In genomic region chr11:121463689-121464335, GRCh38 we compare ENCODE assay signal across 9 cellular contexts. TPM values are rescaled to one million over a fixed set of nuclear protein-coding genes. Genes with fewer than 3 reads are reported as not detected.
A peak's percentile ranks its signal among the peaks of the same experiment; 100 is the strongest.
DNase-seq lines count a peak whose midpoint lies in the region; ATAC-seq and TF ChIP-seq lines count a peak whose summit lies in the region.
"Had no signal": no experiment of that assay in that cellular context is flagged by ENCODE, and none has a peak within 500 bp of the region (broad histone marks: within the 10 kb centered on the region; RNA-seq: fewer than 3 reads in every experiment).

No MANE protein-coding gene starts in this region.

- no peak overlapping the region for H3K9ac ChIP-seq in SK-N-SH
- H3K9ac ChIP-seq in MM.1S (ENCODE audit: low read length) = no peak overlapping the region

- H4K20me1 ChIP-seq in SK-N-SH (ENCODE audit: insufficient read depth) (no peaks in the 10 kb centered on the region), OCI-LY7 (ENCODE audit: insufficient read depth, low read length) (peaks cover 60% of the 10 kb centered on the region), MM.1S (ENCODE audit: insufficient read depth, low read length) (no peaks in the 10 kb centered on the region)

- H3F3A ChIP-seq in SK-N-SH (replicated peaks; ENCODE audit: insufficient read depth) (peaks cover 19% of the 10 kb centered on the region), MM.1S (ENCODE audit: insufficient read depth, low read length) (no peaks in the 10 kb centered on the region)

- TF ChIP-seq EP300 in SK-N-SH (IDR thresholded peaks at IDR 0.05; ENCODE audit: borderline replicate concordance in 1 of 2, low read depth in 1 of 2, low read length in 1 of 2) = no peak

- peak overlapping the region; percentile 97 to 99 for H3K27ac Mint-ChIP-seq in stimulated activated naive CD8-positive, alpha-beta T cell treated with anti-CD3 and anti-CD28 coated beads, Interleukin-15, amount 100 ng/mL, for 72 hours

- H3K4me1 ChIP-seq in SK-N-SH (ENCODE audit: control insufficient read depth in 1 of 2, insufficient read depth in 2 of 2, low read depth in 1 of 2, low read length in 1 of 2) = peaks cover 35 to 42% of the 10 kb centered on the region in 2 experiments
- H3K4me1 ChIP-seq in OCI-LY7 (ENCODE audit: insufficient read depth, low read length, poor library complexity, severe bottlenecking) = peaks cover 100% of the 10 kb centered on the region
- no peaks in the 10 kb centered on the region for H3K4me1 ChIP-seq in MM.1S (ENCODE audit: low read length)

- intact Hi-C loops in OCI-LY7 (cut with micrococcal nuclease; ENCODE audit: unreplicated experiment) (no loop called here), dorsolateral prefrontal cortex (cut with DNase I) (no loop called here)

- peak overlapping the region; percentile 80 to 85 for H3K4me3 Mint-ChIP-seq in stimulated activated naive CD8-positive, alpha-beta T cell treated with anti-CD3 and anti-CD28 coated beads, Interleukin-15, amount 100 ng/mL, for 72 hours

- H2AFZ ChIP-seq in SK-N-SH (ENCODE audit: low read depth) = no peak overlapping the region
- no peak overlapping the region for H2AFZ ChIP-seq in OCI-LY7 (ENCODE audit: low read length)
- H2AFZ ChIP-seq in MM.1S (ENCODE audit: low read length) = no peak overlapping the region

- peaks cover 100% of the 10 kb centered on the region for H3K4me1 Mint-ChIP-seq in stimulated activated naive CD8-positive, alpha-beta T cell treated with anti-CD3 and anti-CD28 coated beads, Interleukin-15, amount 100 ng/mL, for 72 hours

- DNase-seq in SK-N-SH (no peak), OCI-LY7 (ENCODE audit: low spot score) (no peak), dorsolateral prefrontal cortex (no peak), MM.1S (no peak)
- no peak for DNase-seq in stimulated activated naive CD8-positive, alpha-beta T cell treated with anti-CD3 and anti-CD28 coated beads, Interleukin-15, amount 100 ng/mL, for 72 hours
- DNase-seq in effector CD4-positive, alpha-beta T cell = no peak
- DNase-seq in activated CD8-positive, alpha-beta memory T cell treated with anti-CD3 and anti-CD28 coated beads, Interleukin-2, amount 50 U/mL, for 4 hours = no peak

- no peak for TF ChIP-seq CTCF in SK-N-SH (IDR thresholded peaks at IDR 0.05)
- TF ChIP-seq CTCF in OCI-LY7 (conservative IDR thresholded peaks at IDR 0.05; ENCODE audit: low read length) = no peak
- no peak for TF ChIP-seq CTCF in dorsolateral prefrontal cortex (IDR thresholded peaks at IDR 0.05 in 54 of 56, conservative IDR thresholded peaks at IDR 0.05 in 2 of 56; ENCODE audit: low read depth in 1 of 56, partially characterized antibody in 56 of 56)
- TF ChIP-seq CTCF in MM.1S (IDR thresholded peaks at IDR 0.05; ENCODE audit: low read length) = no peak

- H3K36me3 ChIP-seq in SK-N-SH (replicated peaks in 1 of 2; ENCODE audit: control insufficient read depth in 1 of 2, insufficient read depth in 2 of 2, low read length in 1 of 2) (no peaks in the 10 kb centered on the region), OCI-LY7 (ENCODE audit: insufficient read depth, low read length) (peaks cover 94% of the 10 kb centered on the region), MM.1S (replicated peaks; ENCODE audit: insufficient read depth, low read length) (no peaks in the 10 kb centered on the region)

- 97% methylated on average over 6 of the region's 6 CpGs for WGBS in SK-N-SH (ENCODE audit: low lambda C conversion rate)

- H3K27me3 ChIP-seq in SK-N-SH (ENCODE audit: insufficient read depth) = no peaks in the 10 kb centered on the region
- no peaks in the 10 kb centered on the region for H3K27me3 ChIP-seq in dorsolateral prefrontal cortex
- H3K27me3 ChIP-seq in MM.1S (replicated peaks; ENCODE audit: insufficient read depth, low read length) = no peaks in the 10 kb centered on the region

- no peak for TF ChIP-seq RAD21 in SK-N-SH (IDR thresholded peaks at IDR 0.05; ENCODE audit: low read length)

- H3K9me2 ChIP-seq in SK-N-SH = no peaks in the 10 kb centered on the region
- H3K9me2 ChIP-seq in OCI-LY7 (ENCODE audit: insufficient read depth, low read length) = no peaks in the 10 kb centered on the region
- no peaks in the 10 kb centered on the region for H3K9me2 ChIP-seq in MM.1S (replicated peaks; ENCODE audit: insufficient read depth, low read length)

- no peaks in the 10 kb centered on the region for H3K9me3 ChIP-seq in SK-N-SH
- no peaks in the 10 kb centered on the region for H3K9me3 ChIP-seq in OCI-LY7 (ENCODE audit: low read length)
- no peaks in the 10 kb centered on the region for H3K9me3 ChIP-seq in MM.1S (replicated peaks; ENCODE audit: insufficient read depth, low read length)

- H3K27me3 Mint-ChIP-seq in stimulated activated naive CD8-positive, alpha-beta T cell treated with anti-CD3 and anti-CD28 coated beads, Interleukin-15, amount 100 ng/mL, for 72 hours = no peaks in the 10 kb centered on the region

- no TSS peak for BruUV-seq in OCI-LY7 (replicated peaks; lab: Mats Ljungman, UMichigan)

- H3K4me3 ChIP-seq in SK-N-SH (ENCODE audit: low read depth in 2 of 2, low read length in 1 of 2) = no peak overlapping the region
- H3K4me3 ChIP-seq in OCI-LY7 (ENCODE audit: low read depth, low read length, poor library complexity, severe bottlenecking) = peak overlapping the region; percentile 30
- peak overlapping the region in 6 of 59 donors; percentile 2 to 21 (median 12) for H3K4me3 ChIP-seq in dorsolateral prefrontal cortex
- H3K4me3 ChIP-seq in MM.1S (ENCODE audit: low read length) = no peak overlapping the region

- H3K79me2 ChIP-seq in SK-N-SH (ENCODE audit: insufficient read depth) = no peaks in the 10 kb centered on the region
- H3K79me2 ChIP-seq in OCI-LY7 (ENCODE audit: insufficient read depth, low read depth, low read length) = peaks cover 100% of the 10 kb centered on the region
- H3K79me2 ChIP-seq in MM.1S (ENCODE audit: low read length) = no peaks in the 10 kb centered on the region

- POLR2A ChIA-PET in SK-N-SH (lab: Yijun Ruan, JAX) (no interaction called here), OCI-LY7 (lab: Charles Lee) (interaction anchor here (0.7 to 3.0 kb wide), 6 partner anchors 11 to 127 kb away, joined by 3 to 10 read pairs (median 4); no protein-coding TSS in a partner anchor)

- H3K27ac ChIP-seq in SK-N-SH (ENCODE audit: low read depth in 2 of 2, low read length in 1 of 2) = peak overlapping the region; percentile 34 to 74; a peak in 2 of 4 replicates
- peak overlapping the region; percentile 70 for H3K27ac ChIP-seq in OCI-LY7 (ENCODE audit: low read depth, low read length, poor library complexity, severe bottlenecking)
- H3K27ac ChIP-seq in dorsolateral prefrontal cortex = peak overlapping the region in 57 of 59 donors; percentile 44 to 95 (median 84)
- no peak overlapping the region for H3K27ac ChIP-seq in MM.1S (ENCODE audit: low read length)
- H3K27ac ChIP-seq: 22Rv1 had no signal

- no peak overlapping the region for H3K4me2 ChIP-seq in SK-N-SH
- H3K4me2 ChIP-seq in OCI-LY7 (ENCODE audit: low read length) = peak overlapping the region; percentile 77
- H3K4me2 ChIP-seq in MM.1S (ENCODE audit: low read depth, low read length) = no peak overlapping the region

- no peaks in the 10 kb centered on the region for H3K9me3 Mint-ChIP-seq in stimulated activated naive CD8-positive, alpha-beta T cell treated with anti-CD3 and anti-CD28 coated beads, Interleukin-15, amount 100 ng/mL, for 72 hours

- no peak for ATAC-seq in SK-N-SH treated with all-trans-retinoic acid at 6 μM for 48 hours
- ATAC-seq in stimulated activated naive CD8-positive, alpha-beta T cell treated with anti-CD3 and anti-CD28 coated beads, Interleukin-15, amount 100 ng/mL, for 72 hours = no peak

- CTCF ChIA-PET in SK-N-SH (lab: Yijun Ruan, JAX) (interaction anchor here (0.7 to 5.0 kb wide), 4 partner anchors 12 to 128 kb away, joined by 3 to 29 read pairs (median 5); partner anchors contain the start of genes SORL1 and SORL1-AS1), OCI-LY7 (lab: Charles Lee; ENCODE audit: unreplicated experiment) (no interaction called here)

TF ChIP-seq in SK-N-SH, 30 proteins besides CTCF, POLR2A, EP300 and RAD21 (continues in another document):
- TF ChIP-seq, protein P1, sequence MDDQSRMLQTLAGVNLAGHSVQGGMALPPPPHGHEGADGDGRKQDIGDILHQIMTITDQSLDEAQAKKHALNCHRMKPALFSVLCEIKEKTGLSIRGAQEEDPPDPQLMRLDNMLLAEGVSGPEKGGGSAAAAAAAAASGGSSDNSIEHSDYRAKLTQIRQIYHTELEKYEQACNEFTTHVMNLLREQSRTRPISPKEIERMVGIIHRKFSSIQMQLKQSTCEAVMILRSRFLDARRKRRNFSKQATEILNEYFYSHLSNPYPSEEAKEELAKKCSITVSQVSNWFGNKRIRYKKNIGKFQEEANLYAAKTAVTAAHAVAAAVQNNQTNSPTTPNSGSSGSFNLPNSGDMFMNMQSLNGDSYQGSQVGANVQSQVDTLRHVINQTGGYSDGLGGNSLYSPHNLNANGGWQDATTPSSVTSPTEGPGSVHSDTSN (IDR thresholded peaks at IDR 0.05) = no peak
- TF ChIP-seq MXI1 (IDR thresholded peaks at IDR 0.05; ENCODE audit: low read depth, low read length) (no peak), CHD2 (IDR thresholded peaks at IDR 0.05; ENCODE audit: low read length, partially characterized antibody) (no peak), GABPA (IDR thresholded peaks at IDR 0.05; ENCODE audit: low read depth) (no peak), TEAD4 (IDR thresholded peaks at IDR 0.05; ENCODE audit: borderline replicate concordance, insufficient read depth) (no peak)

TF ChIP-seq in SK-N-SH treated with all-trans-retinoic acid at 6 μM for 48 hours, 23 proteins besides CTCF, POLR2A, EP300 and RAD21 (continues in another document):
- TF ChIP-seq RARB (CRISPR knock-in tag; IDR thresholded peaks at IDR 0.05) (no peak), CSDC2 (CRISPR knock-in tag; IDR thresholded peaks at IDR 0.05) (no peak)

RNA-seq across cellular contexts. Expression of gene SORL1, which starts 11.7 kb away (rescaled TPM):
- 6.1 and 7.1 TPM in 2 replicates for polyA plus RNA-seq in SK-N-SH (2012; rRNA removed)
- polyA plus RNA-seq in SK-N-SH (2012; cell fraction: cytosol; rRNA removed) = 4.6 and 5.6 TPM in 2 replicates
- 8.0 and 12.2 TPM in 2 replicates for polyA plus RNA-seq in SK-N-SH (2012; cell fraction: nucleus; rRNA removed)
- 219 and 228 TPM in 2 replicates for total RNA-seq in OCI-LY7 (2014; rRNA removed; shearing (Covaris generic))
- total RNA-seq in OCI-LY7 (2022) = 400 and 411 TPM in 2 replicates
- total RNA-seq in dorsolateral prefrontal cortex = 100 to 1,000 TPM; 181 to 321 (median 250) TPM
